Comparison of ENCODE assay signal across 9 cellular contexts in the genomic region with DNA sequence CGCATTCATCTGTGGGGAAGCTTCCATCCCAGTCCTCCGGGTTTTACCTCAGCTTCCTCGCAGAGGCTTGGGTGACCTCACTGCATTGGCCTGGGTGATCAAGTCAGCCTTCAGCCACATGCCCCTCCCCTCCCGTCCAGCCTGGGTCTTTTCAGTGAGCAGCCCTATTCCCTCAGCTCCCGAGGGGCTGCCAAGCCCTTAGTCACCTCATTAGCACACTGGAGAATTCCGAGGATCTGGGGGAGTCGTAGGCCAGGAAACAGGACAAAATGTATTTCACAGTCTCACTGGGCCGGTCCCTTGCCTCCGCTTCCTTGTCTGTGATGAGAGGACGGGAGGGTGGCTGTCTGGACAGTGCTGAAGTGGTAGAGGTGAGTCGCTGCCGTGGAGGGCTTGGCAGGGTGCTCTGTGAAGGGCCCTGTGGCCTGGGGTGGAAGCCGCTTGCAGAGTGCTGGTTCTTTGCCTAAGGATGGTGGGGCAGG. TPM values are rescaled to one million over a fixed set of nuclear protein-coding genes. Genes with fewer than 3 reads are reported as not detected.
A peak's percentile ranks its signal among the peaks of the same experiment; 100 is the strongest.
DNase-seq lines count a peak whose midpoint lies in the region; ATAC-seq and TF ChIP-seq lines count a peak whose summit lies in the region.
"Had no signal": no experiment of that assay in that cellular context is flagged by ENCODE, and none has a peak within 500 bp of the region (broad histone marks: within the 10 kb centered on the region; RNA-seq: fewer than 3 reads in every experiment).

No MANE protein-coding gene starts in this region.

- peaks cover 12% of the 10 kb centered on the region for H3K36me3 Mint-ChIP-seq in stimulated activated effector memory CD8-positive, alpha-beta T cell treated with anti-CD3 and anti-CD28 coated beads, Interleukin-12 subunit alpha, Interleukin-12 subunit beta, amount 100 ng/mL, for 72 hours

- 69 to 74% methylated on average over 11 to 13 of the region's 13 CpGs for WGBS in body of pancreas, 2 donors

- TF ChIP-seq CTCF in body of pancreas (IDR thresholded peaks at IDR 0.05) = no peak

- DNase-seq in H7 (peak; percentile 38), body of pancreas (peak in 1 of 4 donors; percentile 37), islet precursor cell (peak; percentile 98)
- no peak for DNase-seq in stimulated activated effector memory CD8-positive, alpha-beta T cell treated with anti-CD3 and anti-CD28 coated beads, Interleukin-12 subunit alpha, Interleukin-12 subunit beta, amount 100 ng/mL, for 72 hours (ENCODE audit: low spot score in 2 of 2)
- no peak for DNase-seq in stimulated activated CD4-positive, alpha-beta T cell treated with anti-CD3 and anti-CD28 coated beads, Interleukin-12 subunit alpha, Interleukin-12 subunit beta, amount 100 ng/mL, for 4 hours
- DNase-seq: Kasumi-1 had no signal

- H3K9me3 Mint-ChIP-seq in stimulated activated effector memory CD8-positive, alpha-beta T cell treated with anti-CD3 and anti-CD28 coated beads, Interleukin-12 subunit alpha, Interleukin-12 subunit beta, amount 100 ng/mL, for 72 hours = peaks cover 2% of the 10 kb centered on the region

- H3K4me3 ChIP-seq in H7 (ENCODE audit: insufficient read depth, low read depth, low read length) = no peak overlapping the region
- no peak overlapping the region for H3K4me3 ChIP-seq in body of pancreas

- H3K27me3 ChIP-seq in H7 (ENCODE audit: control insufficient read depth, insufficient read depth, low read length) (no peaks in the 10 kb centered on the region), body of pancreas (no peaks in the 10 kb centered on the region)

- no peak for TF ChIP-seq POLR2A in body of pancreas (IDR thresholded peaks at IDR 0.05)

- H3K36me3 ChIP-seq in H7 (replicated peaks; ENCODE audit: control insufficient read depth, insufficient read depth, low read length) = no peaks in the 10 kb centered on the region
- no peaks in the 10 kb centered on the region for H3K36me3 ChIP-seq in body of pancreas (replicated peaks in 1 of 2; ENCODE audit: insufficient read depth in 1 of 2, low read depth in 2 of 2)

- intact Hi-C loops in body of pancreas (cut with DNase I) = no loop called here

- H3K9me3 ChIP-seq in body of pancreas = no peaks in the 10 kb centered on the region

- peaks cover 51% of the 10 kb centered on the region for H3K4me1 Mint-ChIP-seq in stimulated activated effector memory CD8-positive, alpha-beta T cell treated with anti-CD3 and anti-CD28 coated beads, Interleukin-12 subunit alpha, Interleukin-12 subunit beta, amount 100 ng/mL, for 72 hours

- peaks cover 17% of the 10 kb centered on the region for H3K4me1 ChIP-seq in body of pancreas

- H3K27ac Mint-ChIP-seq in stimulated activated effector memory CD8-positive, alpha-beta T cell treated with anti-CD3 and anti-CD28 coated beads, Interleukin-12 subunit alpha, Interleukin-12 subunit beta, amount 100 ng/mL, for 72 hours = peak overlapping the region; percentile 71

- H3K4me3 Mint-ChIP-seq in stimulated activated effector memory CD8-positive, alpha-beta T cell treated with anti-CD3 and anti-CD28 coated beads, Interleukin-12 subunit alpha, Interleukin-12 subunit beta, amount 100 ng/mL, for 72 hours = no peak overlapping the region

- ATAC-seq in body of pancreas (peak; percentile 39), GM18870 (IDR thresholded peaks at IDR 0.05; ENCODE audit: unreplicated experiment) (no peak), HG02884 (IDR thresholded peaks at IDR 0.05; ENCODE audit: unreplicated experiment) (no peak), HG03025 (IDR thresholded peaks at IDR 0.05; ENCODE audit: low FRiP score, unreplicated experiment) (no peak)
- ATAC-seq in stimulated activated effector memory CD8-positive, alpha-beta T cell treated with anti-CD3 and anti-CD28 coated beads, Interleukin-12 subunit alpha, Interleukin-12 subunit beta, amount 100 ng/mL, for 72 hours = no peak

- H3K27ac ChIP-seq in body of pancreas = no peak overlapping the region

RNA-seq across cellular contexts. Expression of gene KDM4B, which starts 19.9 kb away (rescaled TPM):
- total RNA-seq in H7 (2014; rRNA removed; shearing (Covaris generic)) = 12.0 and 18.5 TPM in 2 replicates
- 10 to 100 TPM; 18.9 to 35.3 TPM for total RNA-seq in body of pancreas

Comparison
In these comparisons a context has a peak if more than half of its experiments do, and no peak if none do; other contexts are left out.
1. DNase-seq: peak in H7 (single experiment) and islet precursor cell (single experiment); none in stimulated activated effector memory CD8-positive, alpha-beta T cell treated with anti-CD3 and anti-CD28 coated beads, Interleukin-12 subunit alpha, Interleukin-12 subunit beta, amount 100 ng/mL, for 72 hours (0 of 2) and stimulated activated CD4-positive, alpha-beta T cell treated with anti-CD3 and anti-CD28 coated beads, Interleukin-12 subunit alpha, Interleukin-12 subunit beta, amount 100 ng/mL, for 4 hours (single experiment).